In the genomic region with DNA sequence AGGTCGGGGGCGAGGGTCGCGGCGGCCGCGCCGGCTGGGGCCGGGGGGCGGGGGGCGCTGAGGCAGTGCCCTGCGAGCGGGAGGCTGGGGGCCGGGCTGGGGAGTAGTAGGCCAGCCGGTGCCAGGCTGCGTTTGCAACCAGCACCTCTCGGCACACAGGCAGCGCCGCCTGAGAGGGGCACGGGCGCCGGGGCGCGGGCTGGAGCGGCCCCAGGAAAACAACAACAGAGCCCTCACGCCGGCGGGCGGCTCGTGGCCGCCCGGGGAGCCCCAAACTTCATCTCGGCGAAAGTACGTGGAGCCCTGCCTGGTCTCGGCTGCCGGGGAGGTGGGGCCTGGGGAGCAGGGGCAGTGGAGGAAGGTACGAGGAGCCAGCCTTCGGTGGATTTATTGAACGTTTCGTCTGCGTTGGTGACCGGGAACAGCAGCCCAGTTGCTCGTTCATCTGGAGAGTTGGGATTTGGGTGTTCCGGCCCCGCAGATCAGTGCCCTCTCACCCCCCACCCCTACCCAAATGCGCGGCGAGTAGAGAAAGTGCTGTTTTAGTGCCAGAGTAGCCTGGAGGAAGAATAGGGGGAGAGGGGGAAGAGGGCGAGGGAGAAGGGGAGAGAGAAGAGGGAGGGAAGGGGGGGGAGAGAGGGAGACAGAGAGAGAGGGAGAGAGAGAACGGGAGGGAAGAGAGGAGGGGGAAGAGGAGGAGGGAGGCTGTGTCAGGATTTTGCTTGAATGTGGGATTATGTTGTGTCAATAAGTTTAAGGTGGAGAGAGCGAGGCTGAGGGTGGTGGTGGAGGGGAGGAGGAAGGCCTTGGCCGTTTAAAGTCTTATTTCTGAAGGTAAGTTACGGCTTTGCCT, we compare ENCODE assay signal across 7 cellular contexts. TPM values are rescaled to one million over a fixed set of nuclear protein-coding genes. Genes with fewer than 3 reads are reported as not detected.
DNase-seq lines count a peak whose midpoint lies in the region; ATAC-seq and TF ChIP-seq lines count a peak whose summit lies in the region.

No MANE protein-coding gene starts in this region.

- peak overlapping the region; percentile 94 for H3K4me3 Mint-ChIP-seq in HFFc6
- H3K4me3 Mint-ChIP-seq in WTC11 = peak overlapping the region; percentile 94
- peak overlapping the region; percentile 94 for H3K4me3 Mint-ChIP-seq in central memory CD8-positive, alpha-beta T cell

- CTCF ChIA-PET in WTC11 (lab: Charles Lee) = interaction anchor here (0.9 to 2.1 kb wide), 6 partner anchors 9 to 103 kb away, joined by 3 to 10 read pairs (median 4); no protein-coding TSS in a partner anchor

- peak overlapping the region; percentile 85 for H3K27ac Mint-ChIP-seq in HFFc6
- H3K27ac Mint-ChIP-seq in WTC11 = peak overlapping the region; percentile 80
- peak overlapping the region; percentile 94 for H3K27ac Mint-ChIP-seq in central memory CD8-positive, alpha-beta T cell (ENCODE audit: low read depth)

- in situ Hi-C loops in GM13976 (cut with MboI; ENCODE audit: low sequenced_read_pairs, unreplicated experiment) = no loop called here

- TF ChIP-seq CTCF in GM13976 (IDR thresholded peaks at IDR 0.05; ENCODE audit: borderline replicate concordance, control extremely low read depth, extremely low read depth, insufficient read depth, missing control alignments) (no peak), HFFc6 (IDR thresholded peaks at IDR 0.05) (no peak), WTC11 (IDR thresholded peaks at IDR 0.05) (no peak)

- H3K9me3 Mint-ChIP-seq in HFFc6 = no peaks in the 10 kb centered on the region
- H3K9me3 Mint-ChIP-seq in WTC11 = no peaks in the 10 kb centered on the region
- no peaks in the 10 kb centered on the region for H3K9me3 Mint-ChIP-seq in central memory CD8-positive, alpha-beta T cell

- peak; percentile 35 for ATAC-seq in WTC11
- peak; percentile 42 for ATAC-seq in central memory CD8-positive, alpha-beta T cell (replicated peaks; ENCODE audit: extremely low read depth, poor library complexity, severe bottlenecking)

- DNase-seq in GM13976 (ENCODE audit: low spot score) (peak; percentile 49), HFFc6 (no peak), NAMALWA (ENCODE audit: low spot score) (peak; percentile 71), WTC11 (ENCODE audit: low spot score) (peak; percentile 44), islet precursor cell (peak; percentile 77)
- DNase-seq in central memory CD8-positive, alpha-beta T cell (ENCODE audit: low spot score in 2 of 2) = peak; percentile 29 to 41
- peak; percentile 42 for DNase-seq in stimulated activated CD4-positive, alpha-beta T cell treated with anti-CD3 and anti-CD28 coated beads, Interleukin-12 subunit alpha, Interleukin-12 subunit beta, amount 100 ng/mL, for 4 hours

- POLR2A ChIA-PET in WTC11 (lab: Charles Lee) = interaction anchor here (0.6 to 1.7 kb wide), 3 partner anchors 90 to 94 kb away, joined by 3 to 5 read pairs (median 4); no protein-coding TSS in a partner anchor

- H3K27me3 Mint-ChIP-seq in HFFc6 (ENCODE audit: insufficient read depth) (no peaks in the 10 kb centered on the region; the same call in 1 of the 2 replicates), WTC11 (ENCODE audit: low read depth) (peaks cover 10% of the 10 kb centered on the region)
- H3K27me3 Mint-ChIP-seq in central memory CD8-positive, alpha-beta T cell = no peaks in the 10 kb centered on the region

- H3K4me1 Mint-ChIP-seq in HFFc6 (ENCODE audit: low read depth) = peaks cover 30% of the 10 kb centered on the region
- peaks cover 19% of the 10 kb centered on the region for H3K4me1 Mint-ChIP-seq in WTC11
- peaks cover 35% of the 10 kb centered on the region for H3K4me1 Mint-ChIP-seq in central memory CD8-positive, alpha-beta T cell

- H3K36me3 Mint-ChIP-seq in HFFc6 (ENCODE audit: low read depth) (0 out of 2 replicates have a peak, but pooled peaks cover 8% of the 10 kb centered on the region), WTC11 (peaks cover 13% of the 10 kb centered on the region)
- peaks cover 17% of the 10 kb centered on the region for H3K36me3 Mint-ChIP-seq in central memory CD8-positive, alpha-beta T cell (ENCODE audit: insufficient read depth)

TF ChIP-seq in WTC11, 78 proteins besides CTCF, POLR2A, EP300 and RAD21 (continues in another document):
- TF ChIP-seq, protein P1, sequence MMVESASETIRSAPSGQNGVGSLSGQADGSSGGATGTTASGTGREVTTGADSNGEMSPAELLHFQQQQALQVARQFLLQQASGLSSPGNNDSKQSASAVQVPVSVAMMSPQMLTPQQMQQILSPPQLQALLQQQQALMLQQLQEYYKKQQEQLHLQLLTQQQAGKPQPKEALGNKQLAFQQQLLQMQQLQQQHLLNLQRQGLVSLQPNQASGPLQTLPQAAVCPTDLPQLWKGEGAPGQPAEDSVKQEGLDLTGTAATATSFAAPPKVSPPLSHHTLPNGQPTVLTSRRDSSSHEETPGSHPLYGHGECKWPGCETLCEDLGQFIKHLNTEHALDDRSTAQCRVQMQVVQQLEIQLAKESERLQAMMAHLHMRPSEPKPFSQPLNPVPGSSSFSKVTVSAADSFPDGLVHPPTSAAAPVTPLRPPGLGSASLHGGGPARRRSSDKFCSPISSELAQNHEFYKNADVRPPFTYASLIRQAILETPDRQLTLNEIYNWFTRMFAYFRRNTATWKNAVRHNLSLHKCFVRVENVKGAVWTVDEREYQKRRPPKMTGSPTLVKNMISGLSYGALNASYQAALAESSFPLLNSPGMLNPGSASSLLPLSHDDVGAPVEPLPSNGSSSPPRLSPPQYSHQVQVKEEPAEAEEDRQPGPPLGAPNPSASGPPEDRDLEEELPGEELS (CRISPR knock-in tag; IDR thresholded peaks at IDR 0.05) = no peak
- TF ChIP-seq, protein P2, sequence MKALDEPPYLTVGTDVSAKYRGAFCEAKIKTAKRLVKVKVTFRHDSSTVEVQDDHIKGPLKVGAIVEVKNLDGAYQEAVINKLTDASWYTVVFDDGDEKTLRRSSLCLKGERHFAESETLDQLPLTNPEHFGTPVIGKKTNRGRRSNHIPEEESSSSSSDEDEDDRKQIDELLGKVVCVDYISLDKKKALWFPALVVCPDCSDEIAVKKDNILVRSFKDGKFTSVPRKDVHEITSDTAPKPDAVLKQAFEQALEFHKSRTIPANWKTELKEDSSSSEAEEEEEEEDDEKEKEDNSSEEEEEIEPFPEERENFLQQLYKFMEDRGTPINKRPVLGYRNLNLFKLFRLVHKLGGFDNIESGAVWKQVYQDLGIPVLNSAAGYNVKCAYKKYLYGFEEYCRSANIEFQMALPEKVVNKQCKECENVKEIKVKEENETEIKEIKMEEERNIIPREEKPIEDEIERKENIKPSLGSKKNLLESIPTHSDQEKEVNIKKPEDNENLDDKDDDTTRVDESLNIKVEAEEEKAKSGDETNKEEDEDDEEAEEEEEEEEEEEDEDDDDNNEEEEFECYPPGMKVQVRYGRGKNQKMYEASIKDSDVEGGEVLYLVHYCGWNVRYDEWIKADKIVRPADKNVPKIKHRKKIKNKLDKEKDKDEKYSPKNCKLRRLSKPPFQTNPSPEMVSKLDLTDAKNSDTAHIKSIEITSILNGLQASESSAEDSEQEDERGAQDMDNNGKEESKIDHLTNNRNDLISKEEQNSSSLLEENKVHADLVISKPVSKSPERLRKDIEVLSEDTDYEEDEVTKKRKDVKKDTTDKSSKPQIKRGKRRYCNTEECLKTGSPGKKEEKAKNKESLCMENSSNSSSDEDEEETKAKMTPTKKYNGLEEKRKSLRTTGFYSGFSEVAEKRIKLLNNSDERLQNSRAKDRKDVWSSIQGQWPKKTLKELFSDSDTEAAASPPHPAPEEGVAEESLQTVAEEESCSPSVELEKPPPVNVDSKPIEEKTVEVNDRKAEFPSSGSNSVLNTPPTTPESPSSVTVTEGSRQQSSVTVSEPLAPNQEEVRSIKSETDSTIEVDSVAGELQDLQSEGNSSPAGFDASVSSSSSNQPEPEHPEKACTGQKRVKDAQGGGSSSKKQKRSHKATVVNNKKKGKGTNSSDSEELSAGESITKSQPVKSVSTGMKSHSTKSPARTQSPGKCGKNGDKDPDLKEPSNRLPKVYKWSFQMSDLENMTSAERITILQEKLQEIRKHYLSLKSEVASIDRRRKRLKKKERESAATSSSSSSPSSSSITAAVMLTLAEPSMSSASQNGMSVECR (CRISPR knock-in tag; IDR thresholded peaks at IDR 0.05; ENCODE audit: borderline replicate concordance) = no peak
- no peak for TF ChIP-seq KAT7 (CRISPR knock-in tag; IDR thresholded peaks at IDR 0.05; ENCODE audit: borderline replicate concordance)
- no peak for TF ChIP-seq CREB1 (CRISPR knock-in tag; IDR thresholded peaks at IDR 0.05)
- TF ChIP-seq SMAD4 (CRISPR knock-in tag; IDR thresholded peaks at IDR 0.05) = no peak
- TF ChIP-seq ZNF416 (CRISPR knock-in tag; IDR thresholded peaks at IDR 0.05) = no peak
- TF ChIP-seq, protein P3, sequence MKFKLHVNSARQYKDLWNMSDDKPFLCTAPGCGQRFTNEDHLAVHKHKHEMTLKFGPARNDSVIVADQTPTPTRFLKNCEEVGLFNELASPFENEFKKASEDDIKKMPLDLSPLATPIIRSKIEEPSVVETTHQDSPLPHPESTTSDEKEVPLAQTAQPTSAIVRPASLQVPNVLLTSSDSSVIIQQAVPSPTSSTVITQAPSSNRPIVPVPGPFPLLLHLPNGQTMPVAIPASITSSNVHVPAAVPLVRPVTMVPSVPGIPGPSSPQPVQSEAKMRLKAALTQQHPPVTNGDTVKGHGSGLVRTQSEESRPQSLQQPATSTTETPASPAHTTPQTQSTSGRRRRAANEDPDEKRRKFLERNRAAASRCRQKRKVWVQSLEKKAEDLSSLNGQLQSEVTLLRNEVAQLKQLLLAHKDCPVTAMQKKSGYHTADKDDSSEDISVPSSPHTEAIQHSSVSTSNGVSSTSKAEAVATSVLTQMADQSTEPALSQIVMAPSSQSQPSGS (CRISPR knock-in tag; IDR thresholded peaks at IDR 0.05; ENCODE audit: borderline replicate concordance, low read depth) = no peak

RNA-seq across cellular contexts. Expression of a gene that starts 0.8 kb away (rescaled TPM):
- 10 to 100 TPM; 40.6 to 50.3 (median 46.4) TPM for total RNA-seq in HFFc6 (2021; fragmentation: NEBNext Ultra II Directional; extraction: Animal tissue kit (Norgen Biotek cat#: 25700))
- 45.0 to 52.0 TPM (median 49.3 TPM) in 3 replicates for total RNA-seq in WTC11 (2021)
